In genomic region chr14:90548455-90548854, GRCh38 we compare ENCODE assay signal across 16 cellular contexts.
"Had no signal": no experiment of that assay in that cellular context is flagged by ENCODE, and none has a peak within 500 bp of the region (broad histone marks: within the 10 kb centered on the region; RNA-seq: fewer than 3 reads in every experiment).

No MANE protein-coding gene starts in this region.

- H3K27ac ChIP-seq: thoracic aorta had no signal

- DNase-seq: activated B cell treated with CpG ODN at 0.5 μM for 24 hours; activated CD4-positive, alpha-beta T cell treated with anti-CD3 and anti-CD28 coated beads, Interleukin-2, amount 10 ng/mL, durations not matched to agents 7 days and 5 days; activated T-cell treated with anti-CD3 and anti-CD28 coated beads for 4 hours; amygdala; glutamatergic neuron; immature natural killer cell; left cardiac atrium; midbrain; naive thymus-derived CD4-positive, alpha-beta T cell; stimulated activated CD4-positive, alpha-beta T cell treated with anti-CD3 and anti-CD28 coated beads, Interleukin-2, amount 100 ng/mL, for 48 hours; stimulated activated naive CD4-positive, alpha-beta T cell treated with Interleukin-2 at 50 U/mL for 16 hours; T-helper 17 cell had no signal

- H3K4me3 Mint-ChIP-seq: activated B cell treated with CpG ODN at 0.5 μM for 24 hours; activated CD4-positive, alpha-beta T cell treated with anti-CD3 and anti-CD28 coated beads, Interleukin-2, amount 10 ng/mL, durations not matched to agents 7 days and 5 days; activated naive CD8-positive, alpha-beta T cell; immature natural killer cell; naive thymus-derived CD4-positive, alpha-beta T cell; T-helper 17 cell had no signal

- H3K36me3 Mint-ChIP-seq: activated naive CD8-positive, alpha-beta T cell; immature natural killer cell; naive thymus-derived CD4-positive, alpha-beta T cell had no signal

- H3K4me1 Mint-ChIP-seq: activated B cell treated with CpG ODN at 0.5 μM for 24 hours; activated CD4-positive, alpha-beta T cell treated with anti-CD3 and anti-CD28 coated beads, Interleukin-2, amount 10 ng/mL, durations not matched to agents 7 days and 5 days; immature natural killer cell; naive thymus-derived CD4-positive, alpha-beta T cell; T-helper 17 cell had no signal

- H3K27ac Mint-ChIP-seq: activated B cell treated with CpG ODN at 0.5 μM for 24 hours; activated CD4-positive, alpha-beta T cell treated with anti-CD3 and anti-CD28 coated beads, Interleukin-2, amount 10 ng/mL, durations not matched to agents 7 days and 5 days; activated naive CD8-positive, alpha-beta T cell; immature natural killer cell; naive thymus-derived CD4-positive, alpha-beta T cell; T-helper 17 cell had no signal

- H3K36me3 ChIP-seq: thoracic aorta had no signal

- H3K4me3 ChIP-seq: lung, thoracic aorta had no signal

- H3K9me3 ChIP-seq: thoracic aorta had no signal

- H3K9me3 Mint-ChIP-seq: activated B cell treated with CpG ODN at 0.5 μM for 24 hours; activated CD4-positive, alpha-beta T cell treated with anti-CD3 and anti-CD28 coated beads, Interleukin-2, amount 10 ng/mL, durations not matched to agents 7 days and 5 days; immature natural killer cell; naive thymus-derived CD4-positive, alpha-beta T cell had no signal

- ATAC-seq: esophagus mucosa; left cardiac atrium; naive thymus-derived CD4-positive, alpha-beta T cell; T-helper 17 cell had no signal

- H3K27me3 Mint-ChIP-seq: activated B cell treated with CpG ODN at 0.5 μM for 24 hours; activated CD4-positive, alpha-beta T cell treated with anti-CD3 and anti-CD28 coated beads, Interleukin-2, amount 10 ng/mL, durations not matched to agents 7 days and 5 days; activated naive CD8-positive, alpha-beta T cell; naive thymus-derived CD4-positive, alpha-beta T cell had no signal
